18 cellular contexts compared by ENCODE assay signal in the genomic region with DNA sequence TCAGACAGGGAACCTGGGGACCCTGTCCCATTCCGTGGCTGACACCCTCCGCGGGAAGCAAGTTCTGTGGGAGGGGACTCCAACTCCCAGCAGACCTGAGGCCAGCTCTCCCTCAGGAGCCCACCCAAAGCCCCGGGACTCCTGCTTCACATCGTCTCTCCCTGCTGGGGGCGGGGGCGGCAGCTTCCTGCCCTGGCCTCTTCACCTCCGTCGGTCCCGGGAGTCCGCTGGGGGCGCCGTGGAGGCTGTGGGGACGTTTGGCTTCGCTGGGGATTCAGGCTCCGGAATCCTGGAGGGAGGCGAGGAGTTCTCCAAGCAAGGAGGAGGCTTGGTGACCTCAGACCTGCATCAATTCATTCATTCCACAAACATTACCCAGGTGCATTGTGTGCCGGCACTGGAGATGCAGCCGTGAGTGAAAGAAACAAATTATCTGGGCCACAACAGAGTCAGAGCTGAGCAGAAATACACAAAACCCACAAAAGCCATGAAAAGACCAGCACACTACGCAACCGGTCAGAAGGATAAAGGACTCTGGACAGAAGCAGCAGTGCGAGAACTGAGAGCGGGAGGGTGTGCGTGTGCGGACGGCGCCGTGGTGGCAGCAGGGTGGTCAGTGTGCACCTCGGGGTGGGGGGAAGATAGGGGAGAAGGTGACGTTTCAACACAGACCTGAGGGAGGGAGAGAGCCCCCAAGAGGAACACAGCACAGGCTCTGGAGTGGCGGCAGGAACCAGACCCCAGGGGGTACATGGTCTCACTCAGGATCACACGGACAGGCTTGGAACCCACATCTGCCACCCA. TPM values are rescaled to one million over a fixed set of nuclear protein-coding genes. Genes with fewer than 3 reads are reported as not detected.
DNase-seq lines count a peak whose midpoint lies in the region; ATAC-seq and TF ChIP-seq lines count a peak whose summit lies in the region.
"Had no signal": no experiment of that assay in that cellular context is flagged by ENCODE, and none has a peak within 500 bp of the region (broad histone marks: within the 10 kb centered on the region; RNA-seq: fewer than 3 reads in every experiment).

No MANE protein-coding gene starts in this region.

- ATAC-seq in RWPE2 (ENCODE audit: low read depth): no peak
- no peak for ATAC-seq in activated naive CD4-positive, alpha-beta T cell treated with anti-CD3 and anti-CD28 coated beads, Interleukin-2, amount 50 U/mL, for 72 hours
- ATAC-seq: HepG2 had no signal

- H3K9me3 ChIP-seq in RWPE2 (ENCODE audit: severe bottlenecking): no peaks in the 10 kb centered on the region
- H3K9me3 ChIP-seq: BLaER1 treated with 17β-estradiol and CSF1 and Interleukin-3, amounts not matched to agents 10 nM and 100 nM; Peyer's patch had no signal

- DNase-seq in ELF-1 (ENCODE audit: low read depth, low spot score) (peak; percentile 81), RWPE2 (ENCODE audit: low spot score) (peak; percentile 56), glutamatergic neuron (peak; percentile 73), neural crest cell (ENCODE audit: low read depth, low spot score) (no peak), T-helper 1 cell (no peak), mucosa of gallbladder (ENCODE audit: low spot score) (no peak)
- DNase-seq in stimulated activated CD4-positive, alpha-beta T cell treated with anti-CD3 and anti-CD28 coated beads, Interleukin-2, amount 100 ng/mL, for 24 hours: no peak
- DNase-seq in activated naive CD4-positive, alpha-beta T cell treated with anti-CD3 and anti-CD28 coated beads, Interleukin-2, amount 50 U/mL, for 72 hours (ENCODE audit: low spot score in 2 of 2): no peak
- DNase-seq: DMS153, HFFc6, NCI-H1417, NCI-H1930, NCI-H774 had no signal

- H3K4me1 Mint-ChIP-seq in glutamatergic neuron (ENCODE audit: low read depth, unreplicated experiment) (peaks cover 12% of the 10 kb centered on the region), neural crest cell (peaks cover 6% of the 10 kb centered on the region)

- no peak overlapping the region for H3K4me3 ChIP-seq in RWPE2 (ENCODE audit: severe bottlenecking)
- H3K4me3 ChIP-seq: BLaER1 treated with 17β-estradiol and CSF1 and Interleukin-3, amounts not matched to agents 10 nM and 100 nM; Peyer's patch had no signal

- H3K27me3 Mint-ChIP-seq in glutamatergic neuron (ENCODE audit: unreplicated experiment): peaks cover 11% of the 10 kb centered on the region
- no peaks in the 10 kb centered on the region for H3K27me3 Mint-ChIP-seq in neural crest cell (ENCODE audit: low read depth)

- H3K27me3 ChIP-seq in RWPE2 (ENCODE audit: insufficient read depth, poor library complexity, severe bottlenecking): no peaks in the 10 kb centered on the region
- H3K27me3 ChIP-seq: BLaER1 treated with 17β-estradiol and CSF1 and Interleukin-3, amounts not matched to agents 10 nM and 100 nM; Peyer's patch had no signal

- no peak overlapping the region for H3K27ac Mint-ChIP-seq in glutamatergic neuron (ENCODE audit: unreplicated experiment)
- no peak overlapping the region for H3K27ac Mint-ChIP-seq in neural crest cell (ENCODE audit: unreplicated experiment)
- H3K27ac Mint-ChIP-seq in activated naive CD4-positive, alpha-beta T cell treated with anti-CD3 and anti-CD28 coated beads, Interleukin-2, amount 50 U/mL, for 72 hours: no peak overlapping the region
- H3K27ac Mint-ChIP-seq: HFFc6 had no signal

- H3K4me3 Mint-ChIP-seq in glutamatergic neuron (ENCODE audit: unreplicated experiment) (peak overlapping the region; percentile 22), neural crest cell (peak overlapping the region; percentile 39)
- H3K4me3 Mint-ChIP-seq: HFFc6 had no signal

- H3K36me3 Mint-ChIP-seq in glutamatergic neuron (ENCODE audit: unreplicated experiment): no peaks in the 10 kb centered on the region
- H3K36me3 Mint-ChIP-seq in neural crest cell (ENCODE audit: low read depth): no peaks in the 10 kb centered on the region
- H3K36me3 Mint-ChIP-seq in activated naive CD4-positive, alpha-beta T cell treated with anti-CD3 and anti-CD28 coated beads, Interleukin-2, amount 50 U/mL, for 72 hours: peaks cover 0 to 6% of the 10 kb centered on the region in 2 donors

- no peaks in the 10 kb centered on the region for H3K4me1 ChIP-seq in RWPE2 (ENCODE audit: insufficient read depth, poor library complexity, severe bottlenecking)
- H3K4me1 ChIP-seq: Peyer's patch had no signal

- TF ChIP-seq CTCF in RWPE2 (IDR thresholded peaks at IDR 0.05; ENCODE audit: poor library complexity, severe bottlenecking) (no peak), glutamatergic neuron (IDR thresholded peaks at IDR 0.05; ENCODE audit: partially characterized antibody, unreplicated experiment) (no peak), neural crest cell (conservative IDR thresholded peaks at IDR 0.05) (no peak)

- H3K9me3 Mint-ChIP-seq in glutamatergic neuron (ENCODE audit: unreplicated experiment) (peaks cover 11% of the 10 kb centered on the region), neural crest cell (no peaks in the 10 kb centered on the region)
- H3K9me3 Mint-ChIP-seq in activated naive CD4-positive, alpha-beta T cell treated with anti-CD3 and anti-CD28 coated beads, Interleukin-2, amount 50 U/mL, for 72 hours: no peaks in the 10 kb centered on the region
- H3K9me3 Mint-ChIP-seq: HFFc6 had no signal

- H3K27ac ChIP-seq in RWPE2 (ENCODE audit: poor library complexity, severe bottlenecking): no peak overlapping the region
- H3K27ac ChIP-seq: Peyer's patch had no signal

- H3K36me3 ChIP-seq in RWPE2 (ENCODE audit: low read depth): peaks cover 20% of the 10 kb centered on the region

RNA-seq across cellular contexts. Expression of gene EPS8L1, which starts 19.0 kb away (rescaled TPM):
- 114 TPM for total RNA-seq in glutamatergic neuron (ENCODE audit: unreplicated experiment)
- total RNA-seq in neural crest cell: 22.4 TPM in 2 replicates
- total RNA-seq in mucosa of gallbladder: 127 TPM
- 1 to 10 TPM; 1.2 to 2.6 TPM for total RNA-seq in activated naive CD4-positive, alpha-beta T cell treated with anti-CD3 and anti-CD28 coated beads, Interleukin-2, amount 50 U/mL, for 72 hours

RNA-seq across cellular contexts. Expression of gene PPP1R12C, which starts 22.8 kb away (rescaled TPM):
- total RNA-seq in glutamatergic neuron (ENCODE audit: unreplicated experiment) (150 TPM), neural crest cell (107 and 108 TPM in 2 replicates), mucosa of gallbladder (189 TPM)
- total RNA-seq in activated naive CD4-positive, alpha-beta T cell treated with anti-CD3 and anti-CD28 coated beads, Interleukin-2, amount 50 U/mL, for 72 hours: 10 to 100 TPM; 52.7 to 76.5 TPM

RNA-seq across cellular contexts. Expression of gene RDH13, which starts 31.7 kb away (rescaled TPM):
- total RNA-seq in glutamatergic neuron (ENCODE audit: unreplicated experiment) (17.9 TPM), neural crest cell (19.9 and 20.4 TPM in 2 replicates), mucosa of gallbladder (63.0 TPM)
- total RNA-seq in activated naive CD4-positive, alpha-beta T cell treated with anti-CD3 and anti-CD28 coated beads, Interleukin-2, amount 50 U/mL, for 72 hours: 10 to 100 TPM; 15.9 to 16.0 TPM

RNA-seq across cellular contexts. Expression of gene TNNT1, which starts 54.3 kb away (rescaled TPM):
- 19.3 TPM for total RNA-seq in glutamatergic neuron (ENCODE audit: unreplicated experiment)
- 1.1 TPM in 1 of 2 replicates, not detected in the other for total RNA-seq in neural crest cell
- 0.72 TPM for total RNA-seq in mucosa of gallbladder
- total RNA-seq in activated naive CD4-positive, alpha-beta T cell treated with anti-CD3 and anti-CD28 coated beads, Interleukin-2, amount 50 U/mL, for 72 hours: 1 to 10 TPM in 1 of 2 donors, not detected in 1; 1.3 TPM
- total RNA-seq: Peyer's patch had no signal

RNA-seq across cellular contexts. Expression of gene GP6, which starts 56.6 kb away (rescaled TPM):
- 0.42 TPM for total RNA-seq in glutamatergic neuron (ENCODE audit: unreplicated experiment)
- total RNA-seq in neural crest cell: 0.33 and 0.39 TPM in 2 replicates
- total RNA-seq in mucosa of gallbladder: 0.72 TPM
- under 1 TPM in 1 of 2 donors, not detected in 1; 0.75 TPM for total RNA-seq in activated naive CD4-positive, alpha-beta T cell treated with anti-CD3 and anti-CD28 coated beads, Interleukin-2, amount 50 U/mL, for 72 hours
- total RNA-seq: G401, HepG2, HFFc6, LHCN-M2 had no signal

Comparison
In these comparisons a context has a peak if more than half of its experiments do, and no peak if none do; other contexts are left out.
1. DNase-seq: peak in ELF-1 (single experiment), RWPE2 (single experiment) and glutamatergic neuron (single experiment); none in neural crest cell (single experiment), stimulated activated CD4-positive, alpha-beta T cell treated with anti-CD3 and anti-CD28 coated beads, Interleukin-2, amount 100 ng/mL, for 24 hours (0 of 2), T-helper 1 cell (0 of 5), mucosa of gallbladder (single experiment) and activated naive CD4-positive, alpha-beta T cell treated with anti-CD3 and anti-CD28 coated beads, Interleukin-2, amount 50 U/mL, for 72 hours (0 of 2).